8 cellular contexts compared by ENCODE assay signal in the genomic region with DNA sequence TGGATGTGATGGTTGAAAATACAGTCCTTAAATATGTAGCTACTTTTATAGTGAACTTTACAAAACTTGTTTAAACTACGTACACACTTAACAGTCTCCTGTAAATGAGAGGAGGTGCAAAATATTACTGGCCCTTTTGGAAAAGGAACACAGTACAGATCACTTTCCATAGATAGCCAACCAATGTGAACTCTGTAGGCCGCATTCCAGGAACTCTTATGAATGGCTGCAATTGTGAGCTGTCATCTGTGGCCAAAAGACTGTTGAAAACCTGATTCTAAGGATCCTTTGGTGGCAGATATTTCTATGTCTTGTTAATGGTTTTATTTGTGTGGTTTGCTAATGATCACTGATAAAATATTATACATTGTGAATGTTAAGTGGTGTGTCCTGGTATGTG. TPM values are rescaled to one million over a fixed set of nuclear protein-coding genes. Genes with fewer than 3 reads are reported as not detected.
DNase-seq lines count a peak whose midpoint lies in the region; ATAC-seq and TF ChIP-seq lines count a peak whose summit lies in the region.

No MANE protein-coding gene starts in this region.

- peaks cover 57% of the 10 kb centered on the region for H3K36me3 Mint-ChIP-seq in type B pancreatic cell

- peak overlapping the region; percentile 85 for H3K27ac Mint-ChIP-seq in type B pancreatic cell

- POLR2A ChIA-PET in AG04449 (lab: Yijun Ruan, JAX), result interaction anchor here (1.1 to 1.5 kb wide), 2 partner anchors 121 to 178 kb away, joined by 5 to 7 read pairs; no protein-coding TSS in a partner anchor

- H3K4me1 Mint-ChIP-seq in type B pancreatic cell (ENCODE audit: unreplicated experiment), result peaks cover 52% of the 10 kb centered on the region

- H3K4me3 ChIP-seq in AG04449 (ENCODE audit: low read depth, low read length) (peak overlapping the region; percentile 97), HFF-Myc (replicated peaks; ENCODE audit: low read depth, low read length) (peak overlapping the region; percentile 78)

- no peak for DNase-seq in AG04449 (ENCODE audit: low read depth, low spot score)
- no peak for DNase-seq in HFF-Myc (ENCODE audit: extremely low read depth, low read depth)
- peak; percentile 17 for DNase-seq in amniotic stem cell (lab: John Stamatoyannopoulos, UW)
- peak; percentile 67 for DNase-seq in iris pigment epithelial cell (ENCODE audit: low read depth)
- no peak for DNase-seq in type B pancreatic cell (ENCODE audit: extremely low spot score, unreplicated experiment)

- CTCF ChIA-PET in AG04449 (lab: Yijun Ruan, JAX), result interaction anchor here (1.2 to 2.4 kb wide), 4 partner anchors 13 to 187 kb away, joined by 3 to 15 read pairs (median 7); no protein-coding TSS in a partner anchor

- no peak for ATAC-seq in GM21423 (IDR thresholded peaks at IDR 0.05; ENCODE audit: unreplicated experiment)
- no peak for ATAC-seq in HG02571 (IDR thresholded peaks at IDR 0.05; ENCODE audit: unreplicated experiment)
- no peak for ATAC-seq in GM19395 (IDR thresholded peaks at IDR 0.05; ENCODE audit: unreplicated experiment)

- no peak for TF ChIP-seq CTCF in AG04449 (IDR thresholded peaks at IDR 0.05; ENCODE audit: insufficient read depth, low read length, missing control alignments)
- no peak for TF ChIP-seq CTCF in HFF-Myc (IDR thresholded peaks at IDR 0.05; ENCODE audit: low read depth, low read length, missing control alignments)
- TF ChIP-seq CTCF in type B pancreatic cell (conservative IDR thresholded peaks at IDR 0.05), result no peak

- H3K9me3 Mint-ChIP-seq in type B pancreatic cell, result no peaks in the 10 kb centered on the region

- peak overlapping the region; percentile 98 for H3K4me3 Mint-ChIP-seq in type B pancreatic cell

- H3K27me3 Mint-ChIP-seq in type B pancreatic cell, result no peaks in the 10 kb centered on the region

RNA-seq across cellular contexts. Expression of a gene that starts 6.2 kb away (rescaled TPM):
- 64.4 and 106 TPM in 2 replicates for total RNA-seq in type B pancreatic cell (ENCODE audit: low replicate concordance)

Comparison
In these comparisons a context has a peak if more than half of its experiments do, and no peak if none do; other contexts are left out.
1. DNase-seq: peak in amniotic stem cell (single experiment) and iris pigment epithelial cell (single experiment); none in AG04449 (single experiment), HFF-Myc (single experiment) and type B pancreatic cell (single experiment).